Comparison of ENCODE assay signal across 9 cellular contexts in genomic region chr16:84266451-84266850, GRCh38. TPM values are rescaled to one million over a fixed set of nuclear protein-coding genes. Genes with fewer than 3 reads are reported as not detected.
DNase-seq lines count a peak whose midpoint lies in the region; ATAC-seq and TF ChIP-seq lines count a peak whose summit lies in the region.
"Had no signal": no experiment of that assay in that cellular context is flagged by ENCODE, and none has a peak within 500 bp of the region (broad histone marks: within the 10 kb centered on the region; RNA-seq: fewer than 3 reads in every experiment).

No MANE protein-coding gene starts in this region.

- H3K27me3 ChIP-seq in HAP-1 (ENCODE audit: low read depth) (0 out of 2 replicates have a peak, but pooled peaks cover 2% of the 10 kb centered on the region), dorsolateral prefrontal cortex (peaks cover 0 to 4% (median 0%) of the 10 kb centered on the region in 45 donors)

- no peaks in the 10 kb centered on the region for H3K9me3 ChIP-seq in HAP-1

- no peak for TF ChIP-seq CTCF in dorsolateral prefrontal cortex (IDR thresholded peaks at IDR 0.05 in 54 of 56, conservative IDR thresholded peaks at IDR 0.05 in 2 of 56; ENCODE audit: low read depth in 1 of 56, partially characterized antibody in 56 of 56)

- DNase-seq in D341Med (ENCODE audit: low spot score) (peak; percentile 74), HAP-1 (ENCODE audit: low spot score in 2 of 2) (peak; percentile 72 to 79), RPMI7951 (ENCODE audit: low read depth) (peak; percentile 75), dorsolateral prefrontal cortex (peak; percentile 23 to 79 (median 61)), memory B cell (ENCODE audit: low spot score in 2 of 2) (no peak), mesenteric fat pad (ENCODE audit: low spot score) (no peak), amniotic stem cell (lab: John Stamatoyannopoulos, UW) (no peak)

- no peaks in the 10 kb centered on the region for H3K4me1 Mint-ChIP-seq in memory B cell
- H3K4me1 Mint-ChIP-seq: IgD-negative memory B cell had no signal

- no peak overlapping the region for H3K27ac Mint-ChIP-seq in memory B cell
- H3K27ac Mint-ChIP-seq: IgD-negative memory B cell had no signal

- intact Hi-C loops in dorsolateral prefrontal cortex (cut with DNase I): no loop called here

- H3K4me1 ChIP-seq in HAP-1: no peaks in the 10 kb centered on the region

- peaks cover 8% of the 10 kb centered on the region for H3K27me3 Mint-ChIP-seq in memory B cell

- no peak overlapping the region for H3K27ac ChIP-seq in dorsolateral prefrontal cortex

- no peaks in the 10 kb centered on the region for H3K36me3 ChIP-seq in HAP-1 (replicated peaks)

- no peak overlapping the region for H3K4me3 Mint-ChIP-seq in memory B cell
- H3K4me3 Mint-ChIP-seq: IgD-negative memory B cell had no signal

- peak; percentile 39 for ATAC-seq in memory B cell (ENCODE audit: low read depth)
- no peak for ATAC-seq in HG03039 (IDR thresholded peaks at IDR 0.05; ENCODE audit: unreplicated experiment)

- in situ Hi-C loops in HAP-1 (cut with MboI; ENCODE audit: low sequenced_read_pairs): no loop called here

- no peaks in the 10 kb centered on the region for H3K36me3 Mint-ChIP-seq in memory B cell
- H3K36me3 Mint-ChIP-seq: IgD-negative memory B cell had no signal

- no peaks in the 10 kb centered on the region for H3K9me3 Mint-ChIP-seq in memory B cell
- H3K9me3 Mint-ChIP-seq: IgD-negative memory B cell had no signal

- H3K4me3 ChIP-seq in HAP-1: no peak overlapping the region
- no peak overlapping the region for H3K4me3 ChIP-seq in dorsolateral prefrontal cortex

RNA-seq across cellular contexts. Expression of gene KCNG4, which starts 26.6 kb away (rescaled TPM):
- total RNA-seq in RPMI7951 (2014; rRNA removed; shearing (Covaris generic)): not detected in 2 replicates
- total RNA-seq in dorsolateral prefrontal cortex (1 to 10 TPM in 16 of 120 experiments, under 1 TPM in 99, not detected in 5; 0.10 to 2.3 (median 0.54) TPM), mesenteric fat pad (not detected)

RNA-seq across cellular contexts. Expression of gene WFDC1, which starts 28.2 kb away (rescaled TPM):
- not detected in 2 replicates for total RNA-seq in RPMI7951 (2014; rRNA removed; shearing (Covaris generic))
- total RNA-seq in dorsolateral prefrontal cortex: 10 to 100 TPM in 85 of 120 experiments, 1 to 10 TPM in 35; 5.3 to 25.3 (median 11.9) TPM
- total RNA-seq in mesenteric fat pad: 1.4 TPM

Comparison
In these comparisons a context has a peak if more than half of its experiments do, and no peak if none do; other contexts are left out.
1. DNase-seq: peak in D341Med (single experiment), HAP-1 (2 of 2), RPMI7951 (single experiment) and dorsolateral prefrontal cortex (10 of 10); none in memory B cell (0 of 2), mesenteric fat pad (single experiment) and amniotic stem cell (single experiment).